Comparison of ENCODE assay signal across 23 cellular contexts in genomic region chr12:27671865-27672264, GRCh38. TPM values are rescaled to one million over a fixed set of nuclear protein-coding genes. Genes with fewer than 3 reads are reported as not detected.
"Had no signal": no experiment of that assay in that cellular context is flagged by ENCODE, and none has a peak within 500 bp of the region (broad histone marks: within the 10 kb centered on the region; RNA-seq: fewer than 3 reads in every experiment).

No MANE protein-coding gene starts in this region.

- H3K9me3 ChIP-seq: colonic mucosa, esophagus muscularis mucosa, gastroesophageal sphincter, heart left ventricle, left lung, lower lobe of right lung, neutrophil, pancreas, sigmoid colon, spleen, vagina had no signal

- H3K4me1 ChIP-seq: colonic mucosa, foreskin keratinocyte, left lung, lower lobe of right lung, pancreas, spleen, vagina had no signal

- ATAC-seq: foreskin keratinocyte; gastroesophageal sphincter; left lung; lower lobe of right lung; natural killer cell; pancreas; stimulated activated memory B cell treated with anti-CD40 and anti-IgM and Interleukin-4, amounts not matched to agents 10 μg/mL and 1 μg/mL and 100 μg/mL, for 72 hours had no signal

- H3K27me3 ChIP-seq: colonic mucosa, esophagus muscularis mucosa, foreskin keratinocyte, gastroesophageal sphincter, heart left ventricle, hepatocyte, left lung, neutrophil, pancreas, sigmoid colon, spleen, vagina had no signal

- H3K27ac ChIP-seq: colonic mucosa, foreskin keratinocyte, hepatocyte, left lung, lower lobe of right lung, neutrophil, pancreas, sigmoid colon, skin epidermis, vagina had no signal

- H3K4me3 ChIP-seq: colonic mucosa, esophagus muscularis mucosa, gastroesophageal sphincter, heart left ventricle, hepatocyte, left lung, lower lobe of right lung, pancreas, sigmoid colon, skin epidermis, spleen, vagina had no signal

- DNase-seq: colonic mucosa; dermis blood vessel endothelial cell; effector memory CD4-positive, alpha-beta T cell; foreskin keratinocyte; heart left ventricle; kidney; left lung; lower lobe of right lung; natural killer cell; pancreas; sigmoid colon; spleen; stimulated activated CD4-positive, alpha-beta T cell treated with anti-CD3 and anti-CD28 coated beads, Interleukin-4, amount 100 ng/mL, for 4 hours; trophoblast cell had no signal

- H3K36me3 ChIP-seq: colonic mucosa, neutrophil had no signal

RNA-seq across cellular contexts. Expression of gene REP15, which starts 24.4 kb away (rescaled TPM):
- total RNA-seq: epithelial cell of proximal tubule, mononuclear cell, natural killer cell, vagina had no signal
